ENCODE assay signal across 19 cellular contexts in genomic region chr2:236010920-236011685, GRCh38.
"Had no signal": no experiment of that assay in that cellular context is flagged by ENCODE, and none has a peak within 500 bp of the region (broad histone marks: within the 10 kb centered on the region; RNA-seq: fewer than 3 reads in every experiment).

No MANE protein-coding gene starts in this region.

- H3K27me3 ChIP-seq: esophagus squamous epithelium, foreskin keratinocyte, testis, tibial nerve had no signal

- H3K9me3 Mint-ChIP-seq: dendritic cell treated with granulocyte-macrophage colony-stimulating factor and Interleukin-4, amounts not matched to agents 40 ng/mL and 50 ng/mL, for 4 days; effector memory CD8-positive, alpha-beta T cell; nephron; stimulated activated naive CD8-positive, alpha-beta T cell treated with anti-CD3 and anti-CD28 coated beads, Interleukin-15, amount 100 ng/mL, for 72 hours had no signal

- H3K4me3 Mint-ChIP-seq: dendritic cell treated with granulocyte-macrophage colony-stimulating factor and Interleukin-4, amounts not matched to agents 40 ng/mL and 50 ng/mL, for 4 days; effector memory CD8-positive, alpha-beta T cell; memory B cell; naive B cell; nephron; stimulated activated naive B cell treated with anti-CD40 and anti-IgM and Interleukin-4, amounts not matched to agents 10 μg/mL and 1 μg/mL and 100 μg/mL, for 72 hours; stimulated activated naive CD8-positive, alpha-beta T cell treated with anti-CD3 and anti-CD28 coated beads, Interleukin-15, amount 100 ng/mL, for 72 hours had no signal

- H3K36me3 ChIP-seq: esophagus squamous epithelium, left ventricle myocardium inferior, lower lobe of right lung had no signal

- H3K4me1 Mint-ChIP-seq: stimulated activated naive B cell treated with anti-CD40 and anti-IgM and Interleukin-4, amounts not matched to agents 10 μg/mL and 1 μg/mL and 100 μg/mL, for 72 hours had no signal

- H3K4me3 ChIP-seq: esophagus squamous epithelium, left ventricle myocardium inferior, lower lobe of right lung, skin epidermis, testis, tibial nerve had no signal

- H3K27me3 Mint-ChIP-seq: effector memory CD8-positive, alpha-beta T cell had no signal

- H3K27ac Mint-ChIP-seq: dendritic cell treated with granulocyte-macrophage colony-stimulating factor and Interleukin-4, amounts not matched to agents 40 ng/mL and 50 ng/mL, for 4 days; effector memory CD8-positive, alpha-beta T cell; memory B cell; naive B cell; nephron; stimulated activated naive B cell treated with anti-CD40 and anti-IgM and Interleukin-4, amounts not matched to agents 10 μg/mL and 1 μg/mL and 100 μg/mL, for 72 hours; stimulated activated naive CD8-positive, alpha-beta T cell treated with anti-CD3 and anti-CD28 coated beads, Interleukin-15, amount 100 ng/mL, for 72 hours had no signal

- H3K9me3 ChIP-seq: esophagus squamous epithelium, lower lobe of right lung, testis, tibial nerve had no signal

- DNase-seq: effector memory CD8-positive, alpha-beta T cell; esophagus squamous epithelium; foreskin keratinocyte; kidney; left cardiac atrium; left ventricle myocardium inferior; lower lobe of right lung; naive B cell; stimulated activated CD4-positive, alpha-beta T cell treated with anti-CD3 and anti-CD28 coated beads, Interleukin-2, amount 100 ng/mL, for 24 hours; stimulated activated CD4-positive, alpha-beta T cell treated with anti-CD3 and anti-CD28 coated beads, Interleukin-4, amount 100 ng/mL, for 4 hours; stimulated activated naive B cell treated with anti-CD40 and anti-IgM and Interleukin-4, amounts not matched to agents 10 μg/mL and 1 μg/mL and 100 μg/mL, for 72 hours; stimulated activated naive CD8-positive, alpha-beta T cell treated with anti-CD3 and anti-CD28 coated beads, Interleukin-15, amount 100 ng/mL, for 72 hours; testis had no signal

- H3K4me1 ChIP-seq: esophagus squamous epithelium, foreskin keratinocyte, lower lobe of right lung, testis had no signal

- ATAC-seq: foreskin keratinocyte; left cardiac atrium; lower lobe of right lung; sciatic nerve; stimulated activated naive B cell treated with anti-CD40 and anti-IgM and Interleukin-4, amounts not matched to agents 10 μg/mL and 1 μg/mL and 100 μg/mL, for 72 hours; stimulated activated naive CD8-positive, alpha-beta T cell treated with anti-CD3 and anti-CD28 coated beads, Interleukin-15, amount 100 ng/mL, for 72 hours had no signal

- H3K36me3 Mint-ChIP-seq: memory B cell; stimulated activated naive B cell treated with anti-CD40 and anti-IgM and Interleukin-4, amounts not matched to agents 10 μg/mL and 1 μg/mL and 100 μg/mL, for 72 hours had no signal

- H3K27ac ChIP-seq: esophagus squamous epithelium, foreskin keratinocyte, left ventricle myocardium inferior, lower lobe of right lung, skin epidermis, testis, tibial nerve had no signal
